Comparison of ENCODE assay signal across 7 cellular contexts in genomic region chr15:68930268-68931022, GRCh38. TPM values are rescaled to one million over a fixed set of nuclear protein-coding genes. Genes with fewer than 3 reads are reported as not detected.
A peak's percentile ranks its signal among the peaks of the same experiment; 100 is the strongest.
DNase-seq lines count a peak whose midpoint lies in the region; ATAC-seq, FAIRE-seq and TF ChIP-seq lines count a peak whose summit lies in the region.

SPESP1 (plus strand) TSS chr15:68930525; CDS start chr15:68930654, 129 bp downstream.

- no peak for ATAC-seq in HG03097 (IDR thresholded peaks at IDR 0.05; ENCODE audit: low FRiP score, unreplicated experiment)

- H3K27me3 ChIP-seq in Karpas-422 (ENCODE audit: low read length): no peaks in the 10 kb centered on the region

- no peaks in the 10 kb centered on the region for H3K36me3 ChIP-seq in kidney (ENCODE audit: control insufficient read depth in 1 of 2, insufficient read depth in 2 of 2, low read length in 2 of 2)
- H3K36me3 ChIP-seq in Karpas-422 (ENCODE audit: insufficient read depth, low read length): no peaks in the 10 kb centered on the region

- H4K20me1 ChIP-seq in Karpas-422 (ENCODE audit: insufficient read depth, low read depth, low read length): no peaks in the 10 kb centered on the region

- H3K9ac ChIP-seq in kidney (ENCODE audit: low read length in 2 of 2) (peak within 1 kb of the TSS in 1 of 2 donors; percentile 40), Karpas-422 (ENCODE audit: low read length) (no peak within 1 kb of the TSS)

- TF ChIP-seq CTCF in astrocyte of the cerebellum (IDR thresholded peaks at IDR 0.05; ENCODE audit: low read depth, low read length, missing control alignments) (no peak), kidney (IDR thresholded peaks at IDR 0.05; ENCODE audit: borderline replicate concordance, extremely low read depth, insufficient read depth) (no peak)

- peak within 1 kb of the TSS; percentile 38 for H3K4me3 ChIP-seq in astrocyte of the cerebellum (ENCODE audit: low read depth, low read length)
- peak within 1 kb of the TSS; percentile 45 to 61 for H3K4me3 ChIP-seq in kidney (ENCODE audit: low read length in 2 of 2)
- no peak within 1 kb of the TSS for H3K4me3 ChIP-seq in Karpas-422 (ENCODE audit: low read length)

- H3K4me1 ChIP-seq in kidney (ENCODE audit: control insufficient read depth in 1 of 2, insufficient read depth in 1 of 2, low read depth in 1 of 2, low read length in 2 of 2) (no peaks in the 10 kb centered on the region), Karpas-422 (ENCODE audit: low read length) (peaks cover 3% of the 10 kb centered on the region)

- no peaks in the 10 kb centered on the region for H3K79me2 ChIP-seq in Karpas-422 (ENCODE audit: low read length)

- H3K9me3 ChIP-seq in kidney (ENCODE audit: control insufficient read depth in 1 of 2, low read length in 2 of 2): no peaks in the 10 kb centered on the region
- no peaks in the 10 kb centered on the region for H3K9me3 ChIP-seq in Karpas-422 (ENCODE audit: low read length)

- H2AFZ ChIP-seq in Karpas-422 (ENCODE audit: low read length): no peak within 1 kb of the TSS

- no peaks in the 10 kb centered on the region for H3K9me2 ChIP-seq in Karpas-422 (replicated peaks; ENCODE audit: insufficient read depth, low read length)

- DNase-seq in SK-MEL-5 (ENCODE audit: low read depth, low spot score) (peak; percentile 87), astrocyte of the cerebellum (ENCODE audit: low read depth) (no peak), kidney (peak; percentile 90), DMS53 (lab: John Stamatoyannopoulos, UW) (no peak), Karpas-422 (no peak)
- DNase-seq in stimulated activated CD4-positive, alpha-beta T cell treated with anti-CD3 and anti-CD28 coated beads, Interleukin-4, amount 100 ng/mL, for 48 hours (ENCODE audit: low read depth in 2 of 2): peak; percentile 11 to 47

- no peak for FAIRE-seq in kidney (lab: Jason Lieb, UNC)

- intact Hi-C loops in kidney (cut with DNase I): no loop called here

- H3K4me2 ChIP-seq in Karpas-422 (ENCODE audit: low read depth, low read length, poor library complexity, severe bottlenecking): no peak within 1 kb of the TSS

- H3K27ac ChIP-seq in kidney (ENCODE audit: low read depth in 2 of 2, low read length in 2 of 2) (no peak within 1 kb of the TSS), Karpas-422 (ENCODE audit: low read length) (no peak within 1 kb of the TSS)

- in situ Hi-C loops in SK-MEL-5 (cut with HindIII; ENCODE audit: low pct_unique_long_range_greater_than_20kb, low sequenced_read_pairs) (no loop called here), astrocyte of the cerebellum (cut with HindIII; ENCODE audit: low sequenced_read_pairs) (no loop called here)

RNA-seq across cellular contexts. Expression of gene SPESP1, which starts in this region (rescaled TPM):
- 148 and 159 TPM in 2 replicates for total RNA-seq in SK-MEL-5 (2014; rRNA removed; shearing (Covaris generic))
- 60.5 and 65.6 TPM in 2 replicates for polyA plus RNA-seq in SK-MEL-5 (2015; cell fraction: cytosol; rRNA removed)
- 9.8 and 28.6 TPM in 2 replicates for polyA plus RNA-seq in SK-MEL-5 (2015; cell fraction: nucleus; rRNA removed)
- 4.1 TPM for total RNA-seq in kidney
- 3.7 TPM for polyA plus RNA-seq in kidney (ENCODE audit: insufficient read depth, low read depth, low replicate concordance)
- not detected in 2 replicates for total RNA-seq in Karpas-422 (2014; rRNA removed; shearing (Covaris generic); ENCODE audit: low replicate concordance)

Comparison
In these comparisons a context has a peak if more than half of its experiments do, and no peak if none do; other contexts are left out.
1. RNA of gene SPESP1 (total RNA-seq): 148 to 159 TPM in SK-MEL-5; 4.1 TPM in kidney (single experiment) and not detected in Karpas-422; every median in the first group is over 10 times any median in the second.
2. DNase-seq: peak in SK-MEL-5 (single experiment), kidney (single experiment) and stimulated activated CD4-positive, alpha-beta T cell treated with anti-CD3 and anti-CD28 coated beads, Interleukin-4, amount 100 ng/mL, for 48 hours (2 of 2); none in astrocyte of the cerebellum (single experiment), DMS53 (single experiment) and Karpas-422 (single experiment).